ENCODE assay signal across 1 cellular context in genomic region chr15:43105778-43106485, GRCh38.
A peak's percentile ranks its signal among the peaks of the same experiment; 100 is the strongest.
TF ChIP-seq lines count a peak whose summit lies in the region.

UBR1 (minus strand) TSS chr15:43106038; CDS start chr15:43106022, 16 bp downstream.

TF ChIP-seq in HepG2, 621 proteins besides CTCF, POLR2A, EP300 and RAD21 (continued from another document and continues in another):
- TF ChIP-seq AFF4 (CRISPR knock-in tag; IDR thresholded peaks at IDR 0.05): no peak
- TF ChIP-seq MNT (IDR thresholded peaks at IDR 0.05): no peak
- TF ChIP-seq PAF1 (CRISPR knock-in tag; IDR thresholded peaks at IDR 0.05): no peak
- no peak for TF ChIP-seq CSRNP2 (CRISPR knock-in tag; conservative IDR thresholded peaks at IDR 0.05; ENCODE audit: low read depth)
- TF ChIP-seq HMGXB4 (CRISPR knock-in tag; IDR thresholded peaks at IDR 0.05; ENCODE audit: borderline replicate concordance in 1 of 2, low read depth in 1 of 2): peak; percentile 47 to 69
- TF ChIP-seq GATAD1 (CRISPR knock-in tag; IDR thresholded peaks at IDR 0.05): peak; percentile 94
- TF ChIP-seq SSRP1 (CRISPR knock-in tag; IDR thresholded peaks at IDR 0.05): no peak
- TF ChIP-seq ZSCAN25 (CRISPR knock-in tag; IDR thresholded peaks at IDR 0.05): no peak
- TF ChIP-seq DMAP1 (CRISPR knock-in tag; IDR thresholded peaks at IDR 0.05): peak; percentile 74
- TF ChIP-seq SNAPC2 (CRISPR knock-in tag; IDR thresholded peaks at IDR 0.05): no peak
- TF ChIP-seq ZFP37 (CRISPR knock-in tag; IDR thresholded peaks at IDR 0.05; ENCODE audit: borderline replicate concordance): 0 out of 2 replicates have a peak, but pooled peaks have one; percentile 19
- TF ChIP-seq SRF (IDR thresholded peaks at IDR 0.05; ENCODE audit: low read depth, low read length): no peak
- no peak for TF ChIP-seq JUN (CRISPR knock-in tag; IDR thresholded peaks at IDR 0.05)
- no peak for TF ChIP-seq SIX1 (CRISPR knock-in tag; IDR thresholded peaks at IDR 0.05; ENCODE audit: borderline replicate concordance)
- no peak for TF ChIP-seq ZNF770 (CRISPR knock-in tag; IDR thresholded peaks at IDR 0.05)
- no peak; the same call in 1 of the 2 replicates for TF ChIP-seq POGK (CRISPR knock-in tag; conservative IDR thresholded peaks at IDR 0.05)
- no peak for TF ChIP-seq ZNF256 (CRISPR knock-in tag; conservative IDR thresholded peaks at IDR 0.05)
- no peak for TF ChIP-seq NR3C1 (CRISPR knock-in tag; IDR thresholded peaks at IDR 0.05)
- TF ChIP-seq MAFG (CRISPR knock-in tag; IDR thresholded peaks at IDR 0.05): no peak
- no peak for TF ChIP-seq CREB3 (CRISPR knock-in tag; IDR thresholded peaks at IDR 0.05)
- no peak for TF ChIP-seq ZBTB39 (CRISPR knock-in tag; IDR thresholded peaks at IDR 0.05)
- TF ChIP-seq ZNF326 (CRISPR knock-in tag; IDR thresholded peaks at IDR 0.05; ENCODE audit: borderline replicate concordance): no peak
- TF ChIP-seq ZNF670 (CRISPR knock-in tag; IDR thresholded peaks at IDR 0.05; ENCODE audit: borderline replicate concordance): 0 out of 2 replicates have a peak, but pooled peaks have one; percentile 54
- no peak for TF ChIP-seq HOXA9 (CRISPR knock-in tag; IDR thresholded peaks at IDR 0.05; ENCODE audit: borderline replicate concordance)
- peak; percentile 40; the same call in 1 of the 2 replicates for TF ChIP-seq RXRB (CRISPR knock-in tag; IDR thresholded peaks at IDR 0.05; ENCODE audit: borderline replicate concordance)
- TF ChIP-seq TAF15 (IDR thresholded peaks at IDR 0.05; ENCODE audit: low read depth, low read length, poor library complexity, severe bottlenecking): no peak
- TF ChIP-seq POLR2G (IDR thresholded peaks at IDR 0.05; ENCODE audit: low read depth, low read length): peak; percentile 93
- TF ChIP-seq ZSCAN20 (CRISPR knock-in tag; IDR thresholded peaks at IDR 0.05; ENCODE audit: borderline replicate concordance): no peak
- no peak for TF ChIP-seq PAX8 (CRISPR knock-in tag; IDR thresholded peaks at IDR 0.05; ENCODE audit: borderline replicate concordance)
- TF ChIP-seq ZNF276 (CRISPR knock-in tag; IDR thresholded peaks at IDR 0.05; ENCODE audit: low read depth): no peak
- no peak for TF ChIP-seq ZBTB37 (CRISPR knock-in tag; IDR thresholded peaks at IDR 0.05)
- TF ChIP-seq SKI (IDR thresholded peaks at IDR 0.05; ENCODE audit: partially characterized antibody): no peak
- TF ChIP-seq ZNF496 (CRISPR knock-in tag; IDR thresholded peaks at IDR 0.05; ENCODE audit: insufficient replicate concordance): no peak
- TF ChIP-seq THAP8 (CRISPR knock-in tag; IDR thresholded peaks at IDR 0.05; ENCODE audit: borderline replicate concordance): no peak
- TF ChIP-seq HMG20B (CRISPR knock-in tag; conservative IDR thresholded peaks at IDR 0.05): no peak
- TF ChIP-seq SALL1 (CRISPR knock-in tag; IDR thresholded peaks at IDR 0.05): peak; percentile 63; the same call in 1 of the 2 replicates
- TF ChIP-seq RXRA (CRISPR knock-in tag; IDR thresholded peaks at IDR 0.05): no peak
- TF ChIP-seq ZNF597 (CRISPR knock-in tag; IDR thresholded peaks at IDR 0.05): no peak
